ENCODE assay signal across 26 cellular contexts in genomic region chr6:158620963-158621693, GRCh38. TPM values are rescaled to one million over a fixed set of nuclear protein-coding genes. Genes with fewer than 3 reads are reported as not detected.
DNase-seq lines count a peak whose midpoint lies in the region; ATAC-seq and TF ChIP-seq lines count a peak whose summit lies in the region.
"Had no signal": no experiment of that assay in that cellular context is flagged by ENCODE, and none has a peak within 500 bp of the region (broad histone marks: within the 10 kb centered on the region; RNA-seq: fewer than 3 reads in every experiment).

No MANE protein-coding gene starts in this region.

- no peak for TF ChIP-seq CTCF in osteocyte (IDR thresholded peaks at IDR 0.05)

- H3K4me3 ChIP-seq in right cardiac atrium (ENCODE audit: low read length), result no peak overlapping the region
- H3K4me3 ChIP-seq: BLaER1, sigmoid colon had no signal

- H3K4me1 Mint-ChIP-seq in activated T-cell treated with anti-CD3 and anti-CD28 coated beads, Interleukin-2, amount 50 U/mL, for 24 hours (ENCODE audit: low read depth), result peaks cover 22% of the 10 kb centered on the region
- peaks cover 15 to 20% (median 19%) of the 10 kb centered on the region in 3 donors for H3K4me1 Mint-ChIP-seq in T-cell
- no peaks in the 10 kb centered on the region for H3K4me1 Mint-ChIP-seq in osteocyte (ENCODE audit: unreplicated experiment)
- H3K4me1 Mint-ChIP-seq: activated naive CD4-positive, alpha-beta T cell treated with anti-CD3 and anti-CD28 coated beads, Interleukin-2, amount 10 ng/mL, durations not matched to agents 7 days and 5 days; mesothelial cell of epicardium; nephron had no signal

- no peaks in the 10 kb centered on the region for H3K27me3 ChIP-seq in right cardiac atrium (ENCODE audit: control insufficient read depth, insufficient read depth)
- H3K27me3 ChIP-seq: BLaER1, sigmoid colon had no signal

- intact Hi-C loops in right cardiac atrium (cut with DNase I), result no loop called here

- H3K27ac ChIP-seq in right cardiac atrium (ENCODE audit: low read length), result no peak overlapping the region
- H3K27ac ChIP-seq: BLaER1, sigmoid colon had no signal

- no peaks in the 10 kb centered on the region for H3K9me3 Mint-ChIP-seq in activated T-cell treated with anti-CD3 and anti-CD28 coated beads, Interleukin-2, amount 50 U/mL, for 24 hours
- H3K9me3 Mint-ChIP-seq in T-cell (no peaks in the 10 kb centered on the region), osteocyte (ENCODE audit: unreplicated experiment) (no peaks in the 10 kb centered on the region)
- H3K9me3 Mint-ChIP-seq: activated naive CD4-positive, alpha-beta T cell treated with anti-CD3 and anti-CD28 coated beads, Interleukin-2, amount 10 ng/mL, durations not matched to agents 7 days and 5 days had no signal

- peaks cover 97% of the 10 kb centered on the region for H3K36me3 Mint-ChIP-seq in activated T-cell treated with anti-CD3 and anti-CD28 coated beads, Interleukin-2, amount 50 U/mL, for 24 hours (ENCODE audit: low read depth)
- H3K36me3 Mint-ChIP-seq in T-cell (peaks cover 67% of the 10 kb centered on the region), osteocyte (ENCODE audit: unreplicated experiment) (peaks cover 42% of the 10 kb centered on the region)

- POLR2A ChIA-PET in T-cell (lab: Charles Lee), result interaction anchor here (0.5 to 0.6 kb wide), 3 partner anchors 9 to 427 kb away, joined by 4 to 7 read pairs (median 5); no protein-coding TSS in a partner anchor

- peak overlapping the region; percentile 55 for H3K27ac Mint-ChIP-seq in activated T-cell treated with anti-CD3 and anti-CD28 coated beads, Interleukin-2, amount 50 U/mL, for 24 hours
- peak overlapping the region; percentile 24 to 52 for H3K27ac Mint-ChIP-seq in T-cell
- H3K27ac Mint-ChIP-seq in osteocyte (ENCODE audit: unreplicated experiment), result no peak overlapping the region
- H3K27ac Mint-ChIP-seq: activated naive CD4-positive, alpha-beta T cell treated with anti-CD3 and anti-CD28 coated beads, Interleukin-2, amount 10 ng/mL, durations not matched to agents 7 days and 5 days; mesothelial cell of epicardium; nephron had no signal

- no peaks in the 10 kb centered on the region for H3K9me3 ChIP-seq in right cardiac atrium (ENCODE audit: control insufficient read depth, low read length)
- H3K9me3 ChIP-seq: BLaER1, sigmoid colon had no signal

- CTCF ChIA-PET in T-cell (lab: Charles Lee), result interaction anchor here in 1 of 2 donors (0.5 kb wide), 1 partner anchor 168 kb away, joined by 3 read pairs; no protein-coding TSS in a partner anchor

- 61% methylated on average over 13 of the region's 13 CpGs for WGBS in right cardiac atrium

- no peak overlapping the region for H3K4me3 Mint-ChIP-seq in activated T-cell treated with anti-CD3 and anti-CD28 coated beads, Interleukin-2, amount 50 U/mL, for 24 hours
- H3K4me3 Mint-ChIP-seq in T-cell (no peak overlapping the region), osteocyte (ENCODE audit: unreplicated experiment) (no peak overlapping the region)
- H3K4me3 Mint-ChIP-seq: activated naive CD4-positive, alpha-beta T cell treated with anti-CD3 and anti-CD28 coated beads, Interleukin-2, amount 10 ng/mL, durations not matched to agents 7 days and 5 days; mesothelial cell of epicardium; nephron had no signal

- no peaks in the 10 kb centered on the region for H3K27me3 Mint-ChIP-seq in activated T-cell treated with anti-CD3 and anti-CD28 coated beads, Interleukin-2, amount 50 U/mL, for 24 hours
- H3K27me3 Mint-ChIP-seq in T-cell, result no peaks in the 10 kb centered on the region
- no peaks in the 10 kb centered on the region for H3K27me3 Mint-ChIP-seq in osteocyte (ENCODE audit: unreplicated experiment)
- H3K27me3 Mint-ChIP-seq: activated naive CD4-positive, alpha-beta T cell treated with anti-CD3 and anti-CD28 coated beads, Interleukin-2, amount 10 ng/mL, durations not matched to agents 7 days and 5 days had no signal

- DNase-seq in activated T-cell treated with anti-CD3 and anti-CD28 coated beads, Interleukin-2, amount 50 U/mL, for 24 hours, result no peak
- DNase-seq in activated T-cell treated with anti-CD3 and anti-CD28 coated beads for 4 hours, result no peak
- DNase-seq in T-cell, result no peak
- peak in 2 of 3 donors; percentile 55 to 59 for DNase-seq in right cardiac atrium
- peak; percentile 78 for DNase-seq in osteocyte (ENCODE audit: extremely low spot score, unreplicated experiment)
- DNase-seq in OCI-M1 (lab: John Stamatoyannopoulos, UW), result no peak
- DNase-seq in cerebellar cortex (ENCODE audit: low spot score), result no peak
- DNase-seq: activated CD4-positive, alpha-beta T cell treated with anti-CD3 and anti-CD28 coated beads, Interleukin-2, amount 50 U/mL, for 1 hour; activated naive CD4-positive, alpha-beta T cell treated with anti-CD3 and anti-CD28 coated beads, Interleukin-2, amount 10 ng/mL, durations not matched to agents 7 days and 5 days; aorta; cerebellar nuclear complex; effector CD8-positive, alpha-beta T cell; GOT3; Kasumi-1; NCI-H1092 treated with DMSO at 0.1 percent for 48 hours; NCI-H2029; NCI-H226; NCI-H748 treated with DMSO at 0.1 percent for 48 hours; SHP77; stimulated activated CD4-positive, alpha-beta T cell treated with anti-CD3 and anti-CD28 coated beads, Interleukin-15, amount 100 ng/mL, for 24 hours; stimulated activated CD8-positive, alpha-beta memory T cell treated with anti-CD3 and anti-CD28 coated beads, Interleukin-4, amount 100 ng/mL, for 48 hours had no signal

- ATAC-seq in T-cell (replicated peaks in 1 of 4) (no peak), right cardiac atrium (peak; percentile 73 to 74), GM21423 (IDR thresholded peaks at IDR 0.05; ENCODE audit: unreplicated experiment) (no peak)

- peaks cover 5% of the 10 kb centered on the region for H3K4me1 ChIP-seq in right cardiac atrium (ENCODE audit: control insufficient read depth, insufficient read depth, low read length)
- H3K4me1 ChIP-seq: sigmoid colon had no signal

RNA-seq across cellular contexts. Expression of gene DYNLT1, which starts 23.4 kb away (rescaled TPM):
- total RNA-seq in T-cell, result 100 to 1,000 TPM in 1 of 5 donors, 10 to 100 TPM in 4; 50.8 to 128 (median 59.5) TPM
- total RNA-seq in right cardiac atrium, result 100 to 1,000 TPM in 3 of 4 donors, 10 to 100 TPM in 1; 97.7 to 115 (median 105) TPM
- 148 TPM for polyA plus RNA-seq in right cardiac atrium
- 116 and 118 TPM in 2 replicates for total RNA-seq in osteocyte

RNA-seq across cellular contexts. Expression of gene SYTL3, which starts 28.7 kb away (rescaled TPM):
- total RNA-seq in T-cell (10 to 100 TPM; 14.4 to 45.6 (median 22.9) TPM), right cardiac atrium (10 to 100 TPM in 2 of 4 donors, 1 to 10 TPM in 2; 5.1 to 10.4 (median 10.0) TPM), osteocyte (0.31 and 0.48 TPM in 2 replicates)
- 5.0 TPM for polyA plus RNA-seq in right cardiac atrium

Comparison
In these comparisons a context has a peak if more than half of its experiments do, and no peak if none do; other contexts are left out.
1. DNase-seq: peak in right cardiac atrium (2 of 3) and osteocyte (single experiment); none in activated T-cell treated with anti-CD3 and anti-CD28 coated beads, Interleukin-2, amount 50 U/mL, for 24 hours (single experiment), activated T-cell treated with anti-CD3 and anti-CD28 coated beads for 4 hours (single experiment), T-cell (0 of 34), OCI-M1 (single experiment) and cerebellar cortex (single experiment).
2. ATAC-seq: peak in right cardiac atrium (2 of 2); none in T-cell (0 of 4) and GM21423 (single experiment).